In the genomic region with DNA sequence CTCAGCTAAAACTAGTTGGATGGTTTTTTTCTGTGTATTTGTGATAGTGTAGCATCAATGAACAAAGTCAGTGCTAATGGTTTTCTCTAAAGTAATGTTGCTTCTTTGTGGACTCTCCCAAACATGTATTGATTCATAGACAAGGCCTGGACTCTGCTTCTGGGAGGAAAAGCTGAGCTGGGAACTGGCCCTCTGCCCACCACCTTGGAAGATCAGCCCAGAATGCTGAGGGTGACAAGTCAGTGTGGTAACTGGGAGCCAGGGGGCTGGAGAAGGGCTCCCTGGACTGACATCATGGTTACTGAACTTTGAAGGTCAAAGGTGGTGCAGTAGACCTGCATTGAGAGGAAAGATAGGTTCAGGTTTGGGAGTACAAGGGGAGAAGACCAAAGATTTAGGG, we compare ENCODE assay signal across 14 cellular contexts. TPM values are rescaled to one million over a fixed set of nuclear protein-coding genes. Genes with fewer than 3 reads are reported as not detected.
DNase-seq lines count a peak whose midpoint lies in the region; ATAC-seq and TF ChIP-seq lines count a peak whose summit lies in the region.
"Had no signal": no experiment of that assay in that cellular context is flagged by ENCODE, and none has a peak within 500 bp of the region (broad histone marks: within the 10 kb centered on the region; RNA-seq: fewer than 3 reads in every experiment).

No MANE protein-coding gene starts in this region.

- peaks cover 56 to 67% (median 65%) of the 10 kb centered on the region in 3 donors for H3K4me1 Mint-ChIP-seq in IgD-negative memory B cell
- peaks cover 43% of the 10 kb centered on the region for H3K4me1 Mint-ChIP-seq in neural crest cell

- ATAC-seq in HG03521 (IDR thresholded peaks at IDR 0.05; ENCODE audit: unreplicated experiment) = no peak
- ATAC-seq in activated CD4-positive, CD25-positive, alpha-beta regulatory T cell treated with anti-CD3 and anti-CD28 coated beads, Interleukin-2, amount 50 U/mL, for 24 hours = no peak
- ATAC-seq: gastroesophageal sphincter, Panc1 had no signal

- H3K4me1 ChIP-seq in esophagus muscularis mucosa = peaks cover 60 to 67% (median 64%) of the 10 kb centered on the region in 4 donors

- TF ChIP-seq CTCF in esophagus muscularis mucosa (IDR thresholded peaks at IDR 0.05) = no peak
- TF ChIP-seq CTCF in neural crest cell (conservative IDR thresholded peaks at IDR 0.05) = no peak

- no peaks in the 10 kb centered on the region for H3K9me3 ChIP-seq in esophagus muscularis mucosa
- H3K9me3 ChIP-seq: gastroesophageal sphincter had no signal

- intact Hi-C loops in esophagus muscularis mucosa (cut with DNase I) = loop anchor here (10.0 kb wide), 1 partner anchor 168 kb away; a partner anchor contains a TSS

- H3K9me3 Mint-ChIP-seq in IgD-negative memory B cell (no peaks in the 10 kb centered on the region), neural crest cell (no peaks in the 10 kb centered on the region)
- H3K9me3 Mint-ChIP-seq: naive B cell had no signal

- DNase-seq in AG08395 (ENCODE audit: low spot score) (peak; percentile 64), esophagus muscularis mucosa (ENCODE audit: extremely low spot score) (peak; percentile 82), neural crest cell (ENCODE audit: low read depth, low spot score) (no peak), NCI-H2029 treated with DMSO at 0.1 percent for 48 hours (lab: John Stamatoyannopoulos, UW) (no peak), COLO829 (ENCODE audit: low spot score) (no peak)
- DNase-seq: activated CD4-positive, alpha-beta T cell treated with anti-CD3 and anti-CD28 coated beads for 4 hours; naive B cell; NCI-H1417 treated with DMSO at 0.1 percent for 48 hours had no signal

- no peaks in the 10 kb centered on the region for H3K27me3 Mint-ChIP-seq in IgD-negative memory B cell
- peaks cover 15% of the 10 kb centered on the region for H3K27me3 Mint-ChIP-seq in neural crest cell (ENCODE audit: low read depth)
- H3K27me3 Mint-ChIP-seq: naive B cell had no signal

- peak overlapping the region in 2 of 3 donors; percentile 41 to 77 for H3K27ac Mint-ChIP-seq in IgD-negative memory B cell
- no peak overlapping the region for H3K27ac Mint-ChIP-seq in neural crest cell (ENCODE audit: unreplicated experiment)

- no peak for TF ChIP-seq EP300 in esophagus muscularis mucosa (IDR thresholded peaks at IDR 0.05)

- H3K4me3 Mint-ChIP-seq in IgD-negative memory B cell = peak overlapping the region in 3 of 4 donors; percentile 56 to 98 (median 97)
- peak overlapping the region; percentile 93 for H3K4me3 Mint-ChIP-seq in neural crest cell

- H3K36me3 ChIP-seq in esophagus muscularis mucosa = peaks cover 0 to 26% (median 4%) of the 10 kb centered on the region in 4 donors

- H3K27me3 ChIP-seq in esophagus muscularis mucosa = no peaks in the 10 kb centered on the region
- H3K27me3 ChIP-seq: gastroesophageal sphincter had no signal

- TF ChIP-seq POLR2A in esophagus muscularis mucosa (IDR thresholded peaks at IDR 0.05; ENCODE audit: low read depth) = no peak

- H3K27ac ChIP-seq in esophagus muscularis mucosa (replicated peaks in 1 of 4) = peak overlapping the region in 3 of 4 donors; percentile 88 to 94 (median 94)
- H3K27ac ChIP-seq: C4-2B had no signal

- H3K36me3 Mint-ChIP-seq in IgD-negative memory B cell (peaks cover 3% of the 10 kb centered on the region), neural crest cell (ENCODE audit: low read depth) (no peaks in the 10 kb centered on the region)
- H3K36me3 Mint-ChIP-seq: naive B cell had no signal

- H3K4me3 ChIP-seq in esophagus muscularis mucosa = peak overlapping the region; percentile 75 to 90 (median 86)

RNA-seq across cellular contexts. Expression of a gene that starts 3.0 kb away (rescaled TPM):
- 9.0 TPM for polyA plus RNA-seq in IgD-negative memory B cell
- total RNA-seq in esophagus muscularis mucosa (10 to 100 TPM; 14.5 to 25.9 (median 23.1) TPM), neural crest cell (5.4 and 6.3 TPM in 2 replicates)

RNA-seq across cellular contexts. Expression of a gene that starts 56.5 kb away (rescaled TPM):
- 8.7 TPM for polyA plus RNA-seq in IgD-negative memory B cell
- 10 to 100 TPM; 13.3 to 15.4 (median 14.0) TPM for total RNA-seq in esophagus muscularis mucosa
- total RNA-seq in neural crest cell = 12.0 and 12.1 TPM in 2 replicates

Comparison
In these comparisons a context has a peak if more than half of its experiments do, and no peak if none do; other contexts are left out.
1. DNase-seq: peak in AG08395 (single experiment) and esophagus muscularis mucosa (single experiment); none in neural crest cell (single experiment), NCI-H2029 treated with DMSO at 0.1 percent for 48 hours (single experiment) and COLO829 (single experiment).